In genomic region chr7:155488483-155489127, GRCh38 we compare ENCODE assay signal across 23 cellular contexts. TPM values are rescaled to one million over a fixed set of nuclear protein-coding genes. Genes with fewer than 3 reads are reported as not detected.
DNase-seq lines count a peak whose midpoint lies in the region; ATAC-seq, FAIRE-seq and TF ChIP-seq lines count a peak whose summit lies in the region.
"Had no signal": no experiment of that assay in that cellular context is flagged by ENCODE, and none has a peak within 500 bp of the region (broad histone marks: within the 10 kb centered on the region; RNA-seq: fewer than 3 reads in every experiment).

No MANE protein-coding gene starts in this region.

- H4K20me1 ChIP-seq in BLaER1: no peaks in the 10 kb centered on the region
- H4K20me1 ChIP-seq in GM12878 (ENCODE audit: control insufficient read depth, insufficient read depth): no peaks in the 10 kb centered on the region

- CTCF ChIA-PET in HEK293 (lab: Yijun Ruan, JAX) (interaction anchor here (0.6 to 0.9 kb wide), 2 partner anchors 13 to 81 kb away, joined by 3 to 4 read pairs; no protein-coding TSS in a partner anchor), GM12878 (lab: Yijun Ruan, JAX) (no interaction called here), Calu3 (lab: Charles Lee) (interaction anchor here (0.6 kb wide), 1 partner anchor 38 kb away, joined by 8 read pairs; no protein-coding TSS in a partner anchor)

- H3K36me3 ChIP-seq in BLaER1 (no peaks in the 10 kb centered on the region), HEK293 (ENCODE audit: control insufficient read depth in 2 of 2, insufficient read depth in 1 of 2, low read length in 2 of 2) (no peaks in the 10 kb centered on the region), GM12878 (ENCODE audit: control insufficient read depth in 2 of 2, insufficient read depth in 2 of 2, low read length in 1 of 2) (no peaks in the 10 kb centered on the region)
- H3K36me3 ChIP-seq: SJCRH30 had no signal

- no peak for FAIRE-seq in GM12878 (lab: Jason Lieb, UNC)
- FAIRE-seq: GM12892, RCC 7860 had no signal

- SMC1A ChIA-PET in GM12878 (lab: Charles Lee; ENCODE audit: uncharacterized antibody, unreplicated experiment): no interaction called here

- no peak for TF ChIP-seq EP300 in GM12878 (IDR thresholded peaks at IDR 0.05; ENCODE audit: borderline replicate concordance in 1 of 2, control insufficient read depth in 1 of 2, low read depth in 2 of 2, low read length in 2 of 2)

- no peak overlapping the region for H3K4me3 ChIP-seq in BLaER1
- no peak overlapping the region for H3K4me3 ChIP-seq in HEK293 (ENCODE audit: low read depth, low read length)
- H3K4me3 ChIP-seq in GM12878: no peak overlapping the region
- H3K4me3 ChIP-seq: SJCRH30 had no signal

- DNase-seq in GM12878 (ENCODE audit: low read depth, low spot score) (no peak), osteocyte (ENCODE audit: extremely low spot score, unreplicated experiment) (peak; percentile 73), Calu3 (no peak), NCI-H1694 (lab: John Stamatoyannopoulos, UW) (no peak)
- DNase-seq: AML-193, DMS79 treated with DMSO at 0.1 percent for 48 hours, KBM-7, NCI-H1092 treated with DMSO at 0.1 percent for 48 hours, NCI-H1436 treated with DMSO at 0.1 percent for 48 hours, NCI-H2081 treated with DMSO at 0.1 percent for 48 hours, NCI-H2171 treated with DMSO at 0.1 percent for 48 hours, NCI-H446, NCI-H526 treated with DMSO at 0.1 percent for 48 hours, OCI-M1, SJCRH30, T-cell had no signal

- H3K27ac ChIP-seq in BLaER1: no peak overlapping the region
- H3K27ac ChIP-seq in HEK293 (ENCODE audit: extremely low read depth, low read depth, low read length): no peak overlapping the region
- no peak overlapping the region for H3K27ac ChIP-seq in GM12878 (ENCODE audit: control insufficient read depth, insufficient read depth)
- H3K27ac ChIP-seq: SJCRH30 had no signal

- H3K27ac Mint-ChIP-seq in osteocyte (ENCODE audit: unreplicated experiment) (no peak overlapping the region), Calu3 (ENCODE audit: unreplicated experiment) (no peak overlapping the region)
- H3K27ac Mint-ChIP-seq: T-cell had no signal

- H3K4me2 ChIP-seq in BLaER1: peak overlapping the region; percentile 93
- no peak overlapping the region for H3K4me2 ChIP-seq in GM12878 (ENCODE audit: control insufficient read depth, insufficient read depth)

- no peak overlapping the region for H3K4me3 Mint-ChIP-seq in osteocyte (ENCODE audit: unreplicated experiment)
- H3K4me3 Mint-ChIP-seq in Calu3 (ENCODE audit: low read depth, unreplicated experiment): no peak overlapping the region

- in situ Hi-C loops in GM12878 (cut with MboI): no loop called here

- H3K27me3 ChIP-seq in BLaER1 (no peaks in the 10 kb centered on the region; the same call in 1 of the 2 replicates), GM12878 (replicated peaks in 1 of 2; ENCODE audit: control insufficient read depth in 2 of 2, insufficient read depth in 2 of 2, low read length in 1 of 2) (no peaks in the 10 kb centered on the region)

- H3K79me2 ChIP-seq in GM12878 (ENCODE audit: control insufficient read depth, insufficient read depth, low read length): no peaks in the 10 kb centered on the region

- H3K9me3 ChIP-seq in BLaER1: no peaks in the 10 kb centered on the region
- H3K9me3 ChIP-seq in HEK293 (ENCODE audit: control insufficient read depth, insufficient read depth, low read depth, low read length): no peaks in the 10 kb centered on the region
- no peaks in the 10 kb centered on the region; the same call in 2 of the 3 replicates for H3K9me3 ChIP-seq in GM12878 (replicated peaks; ENCODE audit: control insufficient read depth, insufficient read depth, low read length)
- H3K9me3 ChIP-seq: SJCRH30 had no signal

- TF ChIP-seq RAD21 in GM12878 (IDR thresholded peaks at IDR 0.05; ENCODE audit: insufficient read depth, low read depth, low read length): no peak

- RAD21 ChIA-PET in GM12878 (lab: Charles Lee; ENCODE audit: unreplicated experiment): no interaction called here

- H3K27me3 Mint-ChIP-seq in osteocyte (ENCODE audit: unreplicated experiment) (peaks cover 10% of the 10 kb centered on the region), Calu3 (ENCODE audit: unreplicated experiment) (peaks cover 100% of the 10 kb centered on the region)

- ATAC-seq in GM12878 (peak; percentile 43), GM18505 (IDR thresholded peaks at IDR 0.05; ENCODE audit: unreplicated experiment) (no peak)

- H3K4me1 Mint-ChIP-seq in osteocyte (ENCODE audit: unreplicated experiment): peaks cover 17% of the 10 kb centered on the region
- no peaks in the 10 kb centered on the region for H3K4me1 Mint-ChIP-seq in Calu3 (ENCODE audit: low read depth, unreplicated experiment)

- TF ChIP-seq CTCF in HEK293 (tag by site-specific recombination; IDR thresholded peaks at IDR 0.05) (no peak), GM12878 (IDR thresholded peaks at IDR 0.05 in 2 of 3, conservative IDR thresholded peaks at IDR 0.05 in 1 of 3; ENCODE audit: control insufficient read depth in 2 of 3, extremely low read depth in 1 of 3, insufficient read depth in 1 of 3, low read depth in 3 of 3, low read length in 3 of 3) (no peak), osteocyte (IDR thresholded peaks at IDR 0.05) (no peak), Calu3 (IDR thresholded peaks at IDR 0.05; ENCODE audit: unreplicated experiment) (no peak)

- H2AFZ ChIP-seq in GM12878 (ENCODE audit: control insufficient read depth, low read depth, low read length): no peak overlapping the region

- WGBS in GM12878 (ENCODE audit: insufficient coverage, insufficient replicate concordance, low lambda C conversion rate, missing lambda C conversion rate): 21% methylated on average over 9 of the region's 9 CpGs

- TF ChIP-seq POLR2A in GM12878 (IDR thresholded peaks at IDR 0.05; ENCODE audit: low read depth, low read length) (no peak), GM18505 (IDR thresholded peaks at IDR 0.05; ENCODE audit: borderline replicate concordance, extremely low read depth, insufficient read depth, insufficient read length) (no peak)

- POLR2A ChIA-PET in HEK293 (lab: Yijun Ruan, JAX) (no interaction called here), GM12878 (lab: Charles Lee) (no interaction called here)

- BruUV-seq in GM12878 (replicated peaks; lab: Mats Ljungman, UMichigan) (no TSS peak), Calu3 (replicated peaks; lab: Mats Ljungman, UMichigan) (no TSS peak)

- H3K36me3 Mint-ChIP-seq in osteocyte (ENCODE audit: unreplicated experiment): peaks cover 2% of the 10 kb centered on the region
- no peaks in the 10 kb centered on the region for H3K36me3 Mint-ChIP-seq in Calu3 (ENCODE audit: insufficient read depth, unreplicated experiment)
- H3K36me3 Mint-ChIP-seq: T-cell had no signal

- H3K9ac ChIP-seq in BLaER1 (no peak overlapping the region), GM12878 (ENCODE audit: control insufficient read depth, insufficient read depth, low read length) (no peak overlapping the region)

- H3K9me3 Mint-ChIP-seq in osteocyte (ENCODE audit: unreplicated experiment) (no peaks in the 10 kb centered on the region), Calu3 (ENCODE audit: low read depth, unreplicated experiment) (no peaks in the 10 kb centered on the region)
- H3K9me3 Mint-ChIP-seq: T-cell had no signal

- intact Hi-C loops in GM12878 (cut with micrococcal nuclease; ENCODE audit: unreplicated experiment): no loop called here
- intact Hi-C loops in Calu3 (cut with micrococcal nuclease; ENCODE audit: unreplicated experiment): no loop called here

- H3K4me1 ChIP-seq in BLaER1: peaks cover 34% of the 10 kb centered on the region
- H3K4me1 ChIP-seq in HEK293 (ENCODE audit: control insufficient read depth, insufficient read depth, low read length): no peaks in the 10 kb centered on the region
- peaks cover 12% of the 10 kb centered on the region for H3K4me1 ChIP-seq in GM12878 (ENCODE audit: control insufficient read depth, insufficient read depth, low read length)

TF ChIP-seq in HEK293, 187 proteins besides CTCF, POLR2A, EP300 and RAD21 (continues in another document):
- TF ChIP-seq KLF1 (tag by site-specific recombination; IDR thresholded peaks at IDR 0.05): peak; percentile 79

TF ChIP-seq in GM12878, 131 proteins besides CTCF, POLR2A, EP300 and RAD21 (continues in another document):
- TF ChIP-seq SMAD5 (IDR thresholded peaks at IDR 0.05; ENCODE audit: low read depth): no peak

RNA-seq across cellular contexts. Expression of gene EN2, which starts 30.7 kb away (rescaled TPM):
- not detected in 2 replicates for total RNA-seq in GM12878 (2013; cell fraction: nucleolus; rRNA removed)
- total RNA-seq in GM12878 (2014; rRNA removed) (not detected in 2 replicates), GM12878 (2014; rRNA removed; fragmentation: Illumina TruSeq; extraction: Trizol) (not detected in 2 replicates), GM12878 (2021) (not detected in 2 replicates), osteocyte (3.3 and 3.4 TPM in 2 replicates), Calu3 (2022) (3.2 TPM in 2 replicates)
- not detected for polyA plus RNA-seq in GM12878 (2011; ENCODE audit: low read depth)
- polyA plus RNA-seq in GM12878 (2011; rRNA removed) (not detected in 2 replicates), GM12878 (2014; fragmentation: Illumina TruSeq; extraction: Trizol) (not detected in 2 replicates), GM12878 (2014; fragmentation: Nextera tagmentation; extraction: Ambion mirVana) (not detected), GM12878 (2014; rRNA removed) (not detected in 2 replicates), GM12878 (2016; fragmentation: Nextera tagmentation; extraction: Ambion mirVana) (not detected)
- not detected in 2 replicates for polyA plus RNA-seq in GM12878 (2011; cell fraction: cytosol; rRNA removed)
- polyA plus RNA-seq in GM12878 (2011; cell fraction: nucleus; rRNA removed): not detected in 2 replicates
- not detected in 2 replicates for polyA plus RNA-seq in GM12878 (2012)
- not detected in 2 replicates for polyA minus RNA-seq in GM12878 (2011; rRNA and poly(A)+ RNA removed)
- polyA minus RNA-seq in GM12878 (2011; cell fraction: cytosol; rRNA and poly(A)+ RNA removed): not detected in 2 replicates
- polyA minus RNA-seq in GM12878 (2011; cell fraction: nucleus; rRNA and poly(A)+ RNA removed): not detected in 2 replicates
- total RNA-seq: A172, T-cell had no signal
- polyA plus RNA-seq: AG04450 had no signal

RNA-seq across cellular contexts. Expression of gene CNPY1, which starts 57.8 kb away (rescaled TPM):
- total RNA-seq in GM12878 (2013; cell fraction: nucleolus; rRNA removed): 0.22 TPM in 1 of 2 replicates, not detected in the other
- total RNA-seq in GM12878 (2014; rRNA removed) (not detected in 2 replicates), GM12878 (2014; rRNA removed; fragmentation: Illumina TruSeq; extraction: Trizol) (not detected in 2 replicates), GM12878 (2021) (not detected in 2 replicates), osteocyte (not detected in 2 replicates), Calu3 (2022) (not detected in 2 replicates)
- not detected for polyA plus RNA-seq in GM12878 (2011; ENCODE audit: low read depth)
- polyA plus RNA-seq in GM12878 (2011; rRNA removed) (not detected in 2 replicates), GM12878 (2014; fragmentation: Illumina TruSeq; extraction: Trizol) (not detected in 2 replicates), GM12878 (2014; fragmentation: Nextera tagmentation; extraction: Ambion mirVana) (not detected), GM12878 (2014; rRNA removed) (0.04 TPM in 1 of 2 replicates, not detected in the other), GM12878 (2016; fragmentation: Nextera tagmentation; extraction: Ambion mirVana) (not detected)
- polyA plus RNA-seq in GM12878 (2011; cell fraction: cytosol; rRNA removed): not detected in 2 replicates
- polyA plus RNA-seq in GM12878 (2011; cell fraction: nucleus; rRNA removed): not detected in 2 replicates
- not detected in 2 replicates for polyA plus RNA-seq in GM12878 (2012)
- not detected in 2 replicates for polyA minus RNA-seq in GM12878 (2011; rRNA and poly(A)+ RNA removed)
- not detected in 2 replicates for polyA minus RNA-seq in GM12878 (2011; cell fraction: cytosol; rRNA and poly(A)+ RNA removed)
- not detected in 2 replicates for polyA minus RNA-seq in GM12878 (2011; cell fraction: nucleus; rRNA and poly(A)+ RNA removed)
- total RNA-seq: A172, SJCRH30, T-cell had no signal
- polyA plus RNA-seq: AG04450 had no signal
